ENCODE assay signal across 7 cellular contexts in genomic region chr2:55052087-55053061, GRCh38. TPM values are rescaled to one million over a fixed set of nuclear protein-coding genes. Genes with fewer than 3 reads are reported as not detected.
DNase-seq lines count a peak whose midpoint lies in the region; ATAC-seq and TF ChIP-seq lines count a peak whose summit lies in the region.

No MANE protein-coding gene starts in this region.

- H3K27me3 ChIP-seq in colonic mucosa (no peaks in the 10 kb centered on the region), sigmoid colon (no peaks in the 10 kb centered on the region), WERI-Rb-1 (ENCODE audit: insufficient read depth, low read depth, severe bottlenecking) (no peaks in the 10 kb centered on the region)

- 47 to 66% methylated on average over 7 of the region's 7 CpGs for whole genome bisulfite sequencing in sigmoid colon, 2 donors

- TF ChIP-seq POLR2A in NB4 (IDR thresholded peaks at IDR 0.05; ENCODE audit: extremely low read depth, insufficient read length) (no peak), sigmoid colon (IDR thresholded peaks at IDR 0.05) (no peak)

- H3K27ac ChIP-seq in colonic mucosa = peak overlapping the region; percentile 100
- peak overlapping the region; percentile 99 to 100 (median 99) for H3K27ac ChIP-seq in sigmoid colon
- H3K27ac ChIP-seq in WERI-Rb-1 = no peak overlapping the region

- no peaks in the 10 kb centered on the region for H3K36me3 ChIP-seq in colonic mucosa
- no peaks in the 10 kb centered on the region for H3K36me3 ChIP-seq in sigmoid colon
- peaks cover 15% of the 10 kb centered on the region for H3K36me3 ChIP-seq in WERI-Rb-1

- DNase-seq in NB4 (ENCODE audit: low read depth) (peak; percentile 54), colonic mucosa (no peak), sigmoid colon (no peak), WERI-Rb-1 (no peak)

- H3K9ac ChIP-seq in colonic mucosa (ENCODE audit: low read depth in 2 of 2, low read length in 2 of 2) = no peak overlapping the region

- intact Hi-C loops in colonic mucosa (cut with DNase I) = no loop called here
- intact Hi-C loops in sigmoid colon (cut with DNase I) = loop anchor here (5.0 kb wide), 2 partner anchors 45 to 180 kb away; partner anchors contain the start of genes CLHC1 and RPS27A

- H3K4me1 ChIP-seq in colonic mucosa = no peaks in the 10 kb centered on the region
- peaks cover 0 to 18% (median 13%) of the 10 kb centered on the region in 4 donors for H3K4me1 ChIP-seq in sigmoid colon

- peak overlapping the region; percentile 61 for H3K4me3 ChIP-seq in NB4 (ENCODE audit: low read depth, low read length)
- H3K4me3 ChIP-seq in colonic mucosa = no peak overlapping the region
- H3K4me3 ChIP-seq in sigmoid colon = no peak overlapping the region
- no peak overlapping the region for H3K4me3 ChIP-seq in WERI-Rb-1 (ENCODE audit: low read depth, low read length)

- no peak for TF ChIP-seq EP300 in sigmoid colon (IDR thresholded peaks at IDR 0.05)

- ATAC-seq in GM18870 (IDR thresholded peaks at IDR 0.05; ENCODE audit: unreplicated experiment) (peak; percentile 13), HG03139 (IDR thresholded peaks at IDR 0.05; ENCODE audit: unreplicated experiment) (no peak), GM19395 (IDR thresholded peaks at IDR 0.05; ENCODE audit: unreplicated experiment) (no peak)

- H3K9me3 ChIP-seq in colonic mucosa (no peaks in the 10 kb centered on the region), sigmoid colon (no peaks in the 10 kb centered on the region), WERI-Rb-1 (ENCODE audit: severe bottlenecking) (no peaks in the 10 kb centered on the region)

- TF ChIP-seq CTCF in NB4 (IDR thresholded peaks at IDR 0.05; ENCODE audit: low read depth, low read length) (no peak), colonic mucosa (IDR thresholded peaks at IDR 0.05) (no peak), sigmoid colon (IDR thresholded peaks at IDR 0.05) (no peak), WERI-Rb-1 (IDR thresholded peaks at IDR 0.05; ENCODE audit: low read depth, low read length) (no peak)

RNA-seq across cellular contexts. Expression of gene RTN4, which starts 2.1 kb away (rescaled TPM):
- 100 to 1,000 TPM; 199 to 280 TPM for total RNA-seq in colonic mucosa
- 100 to 1,000 TPM; 152 to 264 (median 199) TPM for total RNA-seq in sigmoid colon
- 100 to 1,000 TPM in 1 of 3 donors, 10 to 100 TPM in 2; 54.1 to 153 (median 62.0) TPM for polyA plus RNA-seq in sigmoid colon
